Comparison of ENCODE assay signal across 8 cellular contexts in the genomic region with DNA sequence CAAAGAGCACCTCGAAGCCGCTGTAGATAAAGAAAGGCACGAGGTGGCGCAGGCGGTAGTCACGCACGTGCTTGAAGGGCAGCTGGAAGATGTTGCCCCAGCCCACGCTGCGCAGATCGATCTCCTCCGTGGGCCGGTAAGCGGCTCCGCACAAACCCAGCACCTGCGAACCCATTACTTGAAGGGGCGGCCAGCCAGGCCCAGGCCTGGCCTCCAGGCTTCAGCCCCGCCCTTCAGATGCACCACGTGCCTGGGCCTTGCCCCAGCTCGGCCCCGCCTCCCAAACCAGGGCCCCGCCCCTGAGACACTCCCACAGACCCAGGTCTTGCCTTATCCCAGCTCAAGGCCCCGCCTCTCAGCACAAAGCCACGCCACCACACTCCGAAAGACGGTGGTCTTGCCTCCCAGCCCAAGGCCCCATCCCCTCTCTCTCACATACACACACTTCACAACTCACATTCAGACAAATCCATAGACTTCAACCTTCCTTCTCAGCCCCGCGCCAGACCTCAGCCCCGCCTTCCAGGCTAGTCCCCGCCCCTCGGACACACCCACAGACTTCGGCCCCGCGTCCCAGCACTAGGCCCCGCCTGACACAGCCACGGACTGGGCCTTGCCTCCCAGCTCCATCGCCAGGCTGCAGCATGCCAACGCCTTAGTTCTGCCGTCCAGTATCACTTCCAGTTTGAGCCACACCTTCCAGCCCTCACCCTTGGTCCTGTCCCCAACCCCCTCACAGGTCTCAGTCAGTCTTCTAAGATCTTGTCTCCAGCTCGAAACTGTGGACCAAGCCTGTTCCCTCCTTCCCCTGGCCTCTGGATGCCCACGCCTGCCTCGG. TPM values are rescaled to one million over a fixed set of nuclear protein-coding genes. Genes with fewer than 3 reads are reported as not detected.
A peak's percentile ranks its signal among the peaks of the same experiment; 100 is the strongest.
DNase-seq lines count a peak whose midpoint lies in the region; ATAC-seq and TF ChIP-seq lines count a peak whose summit lies in the region.

No MANE protein-coding gene starts in this region.

- DNase-seq in G401 (ENCODE audit: low spot score) (peak; percentile 37), NCI-H526 treated with DMSO at 0.1 percent for 48 hours (lab: John Stamatoyannopoulos, UW) (peak; percentile 78), adrenal gland (peak; percentile 67 to 89 (median 81)), lower leg skin (ENCODE audit: low spot score in 2 of 2) (peak; percentile 39 to 88), NCI-H2171 treated with DMSO at 0.1 percent for 48 hours (lab: John Stamatoyannopoulos, UW) (no peak)
- DNase-seq in activated effector memory CD4-positive, alpha-beta T cell treated with Interleukin-2 at 50 U/mL for 16 hours: no peak

- TF ChIP-seq CTCF in adrenal gland (IDR thresholded peaks at IDR 0.05) (no peak), lower leg skin (IDR thresholded peaks at IDR 0.05) (no peak)

- no peaks in the 10 kb centered on the region for H3K27me3 ChIP-seq in adrenal gland

- in situ Hi-C loops in G401 (cut with HindIII; ENCODE audit: low sequenced_read_pairs): no loop called here

- 49 to 63% (median 60%) methylated on average over 27 to 41 of the region's 41 CpGs for WGBS in adrenal gland, 4 donors
- WGBS in lower leg skin, 2 donors: 64 to 68% methylated on average over 40 to 41 of the region's 41 CpGs

- H3K4me3 ChIP-seq in adrenal gland (no peak overlapping the region), lower leg skin (ENCODE audit: low read depth, poor library complexity, severe bottlenecking) (no peak overlapping the region)

- H3K4me1 ChIP-seq in adrenal gland (replicated peaks in 1 of 2): no peaks in the 10 kb centered on the region

- H3K27ac ChIP-seq in adrenal gland: no peak overlapping the region

- H3K36me3 ChIP-seq in adrenal gland (replicated peaks in 1 of 2): no peaks in the 10 kb centered on the region

- intact Hi-C loops in adrenal gland (cut with DNase I) (no loop called here), lower leg skin (cut with DNase I; ENCODE audit: low total_unique reads) (no loop called here)

- no peak for ATAC-seq in HG03039 (IDR thresholded peaks at IDR 0.05; ENCODE audit: unreplicated experiment)
- no peak for ATAC-seq in GM18511 (IDR thresholded peaks at IDR 0.05; ENCODE audit: unreplicated experiment)

- TF ChIP-seq POLR2A in adrenal gland (IDR thresholded peaks at IDR 0.05) (no peak), lower leg skin (IDR thresholded peaks at IDR 0.05) (no peak)

- no peaks in the 10 kb centered on the region for H3K9me3 ChIP-seq in adrenal gland (replicated peaks in 1 of 3)

RNA-seq across cellular contexts. Expression of a gene that starts 7.1 kb away (rescaled TPM):
- 17.8 and 34.7 TPM in 2 replicates for total RNA-seq in G401 (2014; rRNA removed; shearing (Covaris generic))
- total RNA-seq in adrenal gland: 10 to 100 TPM; 23.1 to 81.2 (median 60.0) TPM
- polyA plus RNA-seq in adrenal gland: 10 to 100 TPM; 10.3 to 57.7 (median 57.0) TPM
- 10 to 100 TPM; 29.2 to 47.2 (median 44.3) TPM for total RNA-seq in lower leg skin

RNA-seq across cellular contexts. Expression of a gene that starts 13.3 kb away (rescaled TPM):
- 1.2 and 2.1 TPM in 2 replicates for total RNA-seq in G401 (2014; rRNA removed; shearing (Covaris generic))
- total RNA-seq in adrenal gland (10 to 100 TPM; 38.7 to 70.3 (median 59.0) TPM), lower leg skin (10 to 100 TPM in 1 of 4 donors, 1 to 10 TPM in 3; 5.4 to 11.6 (median 6.4) TPM)
- polyA plus RNA-seq in adrenal gland: 10 to 100 TPM; 24.4 to 35.4 (median 26.9) TPM

RNA-seq across cellular contexts. Expression of a gene that starts 33.6 kb away (rescaled TPM):
- 177 and 212 TPM in 2 replicates for total RNA-seq in G401 (2014; rRNA removed; shearing (Covaris generic))
- total RNA-seq in adrenal gland: 1,000 to 10,000 TPM in 1 of 8 donors, 100 to 1,000 TPM in 7; 425 to 1,037 (median 520) TPM
- polyA plus RNA-seq in adrenal gland: 100 to 1,000 TPM; 199 to 814 (median 571) TPM
- 100 to 1,000 TPM; 136 to 206 (median 159) TPM for total RNA-seq in lower leg skin

RNA-seq across cellular contexts. Expression of a gene that starts 42.0 kb away (rescaled TPM):
- 9.7 and 9.8 TPM in 2 replicates for total RNA-seq in G401 (2014; rRNA removed; shearing (Covaris generic))
- 100 to 1,000 TPM; 112 to 384 (median 258) TPM for total RNA-seq in adrenal gland
- polyA plus RNA-seq in adrenal gland: 1,000 to 10,000 TPM in 1 of 3 donors, 100 to 1,000 TPM in 1, 10 to 100 TPM in 1; 28.4 to 1,150 (median 823) TPM
- 10 to 100 TPM; 29.6 to 57.1 (median 34.8) TPM for total RNA-seq in lower leg skin

Comparison
In these comparisons a context has a peak if more than half of its experiments do, and no peak if none do; other contexts are left out.
1. DNase-seq: peak in G401 (single experiment), NCI-H526 treated with DMSO at 0.1 percent for 48 hours (single experiment), adrenal gland (7 of 7) and lower leg skin (2 of 2); none in NCI-H2171 treated with DMSO at 0.1 percent for 48 hours (single experiment) and activated effector memory CD4-positive, alpha-beta T cell treated with Interleukin-2 at 50 U/mL for 16 hours (single experiment).